ENCODE assay signal across 9 cellular contexts in genomic region chr17:66952031-66952524, GRCh38. TPM values are rescaled to one million over a fixed set of nuclear protein-coding genes. Genes with fewer than 3 reads are reported as not detected.
DNase-seq lines count a peak whose midpoint lies in the region.
"Had no signal": no experiment of that assay in that cellular context is flagged by ENCODE, and none has a peak within 500 bp of the region (broad histone marks: within the 10 kb centered on the region; RNA-seq: fewer than 3 reads in every experiment).

No MANE protein-coding gene starts in this region.

- peak; percentile 97 for DNase-seq in ELF-1 (ENCODE audit: low read depth, low spot score)
- DNase-seq in RKO (ENCODE audit: low spot score) = peak; percentile 93
- peak; percentile 24 for DNase-seq in fibroblast of the conjunctiva (ENCODE audit: low read depth)
- DNase-seq in renal cortical epithelial cell (ENCODE audit: low read depth) = peak; percentile 98
- DNase-seq in NCI-H524 treated with DMSO at 0.1 percent for 48 hours (lab: John Stamatoyannopoulos, UW) = no peak
- no peak for DNase-seq in NCI-H2107 (lab: John Stamatoyannopoulos, UW)
- no peak for DNase-seq in KG1 (lab: John Stamatoyannopoulos, UW)
- no peak for DNase-seq in NCI-H1092 treated with DMSO at 0.1 percent for 48 hours (lab: John Stamatoyannopoulos, UW)
- DNase-seq: cerebellar nuclear complex had no signal

RNA-seq across cellular contexts. Expression of gene CACNG4, which starts 12.4 kb away (rescaled TPM):
- total RNA-seq in renal cortical epithelial cell = not detected in 2 replicates

Comparison
In these comparisons a context has a peak if more than half of its experiments do, and no peak if none do; other contexts are left out.
1. DNase-seq: peak in ELF-1 (single experiment), RKO (single experiment), fibroblast of the conjunctiva (single experiment) and renal cortical epithelial cell (single experiment); none in NCI-H524 treated with DMSO at 0.1 percent for 48 hours (single experiment), NCI-H2107 (single experiment), KG1 (single experiment) and NCI-H1092 treated with DMSO at 0.1 percent for 48 hours (single experiment).